ENCODE assay signal across 8 cellular contexts in genomic region chr6:42901538-42901957, GRCh38. TPM values are rescaled to one million over a fixed set of nuclear protein-coding genes. Genes with fewer than 3 reads are reported as not detected.
DNase-seq lines count a peak whose midpoint lies in the region; ATAC-seq, FAIRE-seq and TF ChIP-seq lines count a peak whose summit lies in the region.

No MANE protein-coding gene starts in this region.

- H3K9ac ChIP-seq in PC-3 (ENCODE audit: low read length), result no peak overlapping the region

- H3K36me3 ChIP-seq in PC-3 (ENCODE audit: low read depth, low read length), result no peaks in the 10 kb centered on the region
- H3K36me3 ChIP-seq in stomach, result no peaks in the 10 kb centered on the region

- no peaks in the 10 kb centered on the region for H3F3A ChIP-seq in PC-3 (ENCODE audit: low read length, unreplicated experiment)

- H3K27ac ChIP-seq in PC-3 (ENCODE audit: low read length), result no peak overlapping the region
- H3K27ac ChIP-seq in stomach, result peak overlapping the region in 1 of 5 donors; percentile 8

- H3K4me1 ChIP-seq in PC-3 (ENCODE audit: insufficient read depth, low read length) (peaks cover 16% of the 10 kb centered on the region), stomach (peaks cover 0 to 35% (median 21%) of the 10 kb centered on the region in 4 donors)

- H3K9me3 ChIP-seq in PC-3 (ENCODE audit: low read length) (no peaks in the 10 kb centered on the region), stomach (no peaks in the 10 kb centered on the region)

- H4K20me1 ChIP-seq in PC-3 (ENCODE audit: low read length), result no peaks in the 10 kb centered on the region

- peak overlapping the region; percentile 83 for H2AFZ ChIP-seq in PC-3 (ENCODE audit: low read length)

- H3K4me3 Mint-ChIP-seq in activated T-cell treated with anti-CD3 and anti-CD28 coated beads, Interleukin-2, amount 50 U/mL, for 24 hours, result no peak overlapping the region
- H3K4me3 Mint-ChIP-seq in nephron progenitor cell, result peak overlapping the region; percentile 64

- TF ChIP-seq EP300 in stomach (IDR thresholded peaks at IDR 0.05), result no peak

- CTCF ChIA-PET in PC-3 (lab: Charles Lee), result no interaction called here

- TF ChIP-seq POLR2A in stomach (IDR thresholded peaks at IDR 0.05), result no peak

- POLR2A ChIA-PET in PC-3 (lab: Charles Lee; ENCODE audit: unreplicated experiment), result interaction anchor here (0.7 kb wide), 1 partner anchor 1372 kb away, joined by 4 read pairs; no protein-coding TSS in a partner anchor

- peak; percentile 84 for FAIRE-seq in GM19239 (lab: Jason Lieb, UNC)

- H3K4me3 ChIP-seq in PC-3 (ENCODE audit: low read length), result peak overlapping the region; percentile 55
- peak overlapping the region in 1 of 4 donors; percentile 39 for H3K4me3 ChIP-seq in stomach

- no peaks in the 10 kb centered on the region for H3K9me3 Mint-ChIP-seq in activated T-cell treated with anti-CD3 and anti-CD28 coated beads, Interleukin-2, amount 50 U/mL, for 24 hours
- no peaks in the 10 kb centered on the region for H3K9me3 Mint-ChIP-seq in nephron progenitor cell

- H3K27me3 ChIP-seq in PC-3 (ENCODE audit: low read length) (no peaks in the 10 kb centered on the region), stomach (no peaks in the 10 kb centered on the region)

- peak overlapping the region; percentile 80 for H3K4me2 ChIP-seq in PC-3 (ENCODE audit: low read length)

- H3K27me3 Mint-ChIP-seq in activated T-cell treated with anti-CD3 and anti-CD28 coated beads, Interleukin-2, amount 50 U/mL, for 24 hours, result no peaks in the 10 kb centered on the region
- peaks cover 16% of the 10 kb centered on the region for H3K27me3 Mint-ChIP-seq in nephron progenitor cell (ENCODE audit: low read depth, poor library complexity)

- peak; percentile 96 for ATAC-seq in PC-3

- 3 to 4% (median 4%) methylated on average over 11 of the region's 11 CpGs for WGBS in stomach, 5 donors

- intact Hi-C loops in PC-3 (cut with micrococcal nuclease) (loop anchor here (1.0 to 5.0 kb wide), 3 partner anchors 59 to 241 kb away; partner anchors contain the start of genes GNMT and PPP2R5D), stomach (cut with DNase I; ENCODE audit: low total_unique reads) (loop anchor here (5.0 kb wide), 1 partner anchor 241 kb away; no protein-coding TSS in a partner anchor)

- no TSS peak for BruUV-seq in PC-3 (replicated peaks; lab: Mats Ljungman, UMichigan)

- H3K79me2 ChIP-seq in PC-3 (ENCODE audit: low read length), result no peaks in the 10 kb centered on the region

- TF ChIP-seq CTCF in LNCAP (IDR thresholded peaks at IDR 0.05) (peak; percentile 73), PC-3 (conservative IDR thresholded peaks at IDR 0.05; ENCODE audit: low read depth, low read length) (peak; percentile 89), nephron progenitor cell (IDR thresholded peaks at IDR 0.05) (peak; percentile 81), stomach (IDR thresholded peaks at IDR 0.05) (peak in 6 of 7 experiments; percentile 50 to 97 (median 92))

- no peaks in the 10 kb centered on the region for H3K9me2 ChIP-seq in PC-3 (replicated peaks; ENCODE audit: low read length)

- H3K4me1 Mint-ChIP-seq in activated T-cell treated with anti-CD3 and anti-CD28 coated beads, Interleukin-2, amount 50 U/mL, for 24 hours (ENCODE audit: low read depth), result peaks cover 14% of the 10 kb centered on the region
- peaks cover 41% of the 10 kb centered on the region for H3K4me1 Mint-ChIP-seq in nephron progenitor cell

- DNase-seq in AG08395 (ENCODE audit: low spot score) (peak; percentile 76), GM19239 (ENCODE audit: insufficient read length, low spot score) (no peak), PC-3 (peak; percentile 96), fibroblast of gingiva (ENCODE audit: low read depth) (peak; percentile 73), nephron progenitor cell (peak; percentile 69), stomach (peak; percentile 88)
- DNase-seq in activated T-cell treated with anti-CD3 and anti-CD28 coated beads, Interleukin-2, amount 50 U/mL, for 24 hours, result peak; percentile 68

- no peak overlapping the region for H3K27ac Mint-ChIP-seq in activated T-cell treated with anti-CD3 and anti-CD28 coated beads, Interleukin-2, amount 50 U/mL, for 24 hours
- no peak overlapping the region for H3K27ac Mint-ChIP-seq in nephron progenitor cell

- H3K36me3 Mint-ChIP-seq in activated T-cell treated with anti-CD3 and anti-CD28 coated beads, Interleukin-2, amount 50 U/mL, for 24 hours (ENCODE audit: low read depth), result no peaks in the 10 kb centered on the region
- H3K36me3 Mint-ChIP-seq in nephron progenitor cell (ENCODE audit: low read depth), result no peaks in the 10 kb centered on the region

RNA-seq across cellular contexts. Expression of gene PTCRA, which starts 14.3 kb away (rescaled TPM):
- total RNA-seq in PC-3 (2014; rRNA removed) (not detected in 2 replicates), stomach (not detected)
- not detected for polyA plus RNA-seq in stomach

RNA-seq across cellular contexts. Expression of gene RPL7L1, which starts 22.1 kb away (rescaled TPM):
- total RNA-seq in PC-3 (2014; rRNA removed), result 87.6 and 99.5 TPM in 2 replicates
- 100 to 1,000 TPM in 1 of 5 donors, 10 to 100 TPM in 3, 1 to 10 TPM in 1; 7.2 to 105 (median 21.4) TPM for total RNA-seq in stomach
- polyA plus RNA-seq in stomach, result 10 to 100 TPM; 28.2 to 47.8 (median 47.6) TPM

RNA-seq across cellular contexts. Expression of gene CNPY3, which starts 27.7 kb away (rescaled TPM):
- total RNA-seq in PC-3 (2014; rRNA removed) (37.5 and 42.2 TPM in 2 replicates), stomach (10 to 100 TPM in 4 of 5 donors, 1 to 10 TPM in 1; 2.2 to 45.5 (median 30.3) TPM)
- 10 to 100 TPM; 21.7 to 33.7 (median 25.8) TPM for polyA plus RNA-seq in stomach

RNA-seq across cellular contexts. Expression of gene GNMT, which starts 59.0 kb away (rescaled TPM):
- total RNA-seq in PC-3 (2014; rRNA removed), result 0.47 and 1.2 TPM in 2 replicates
- total RNA-seq in stomach, result 10 to 100 TPM in 1 of 5 donors, 1 to 10 TPM in 1, under 1 TPM in 1, not detected in 2; 0.45 to 21.3 (median 1.8) TPM
- 100 to 1,000 TPM in 1 of 3 donors, 10 to 100 TPM in 2; 14.4 to 121 (median 73.2) TPM for polyA plus RNA-seq in stomach
